ENCODE assay signal across 15 cellular contexts in genomic region chr3:127216415-127217261, GRCh38.
A peak's percentile ranks its signal among the peaks of the same experiment; 100 is the strongest.
DNase-seq lines count a peak whose midpoint lies in the region; ATAC-seq and TF ChIP-seq lines count a peak whose summit lies in the region.
"Had no signal": no experiment of that assay in that cellular context is flagged by ENCODE, and none has a peak within 500 bp of the region (broad histone marks: within the 10 kb centered on the region; RNA-seq: fewer than 3 reads in every experiment).

No MANE protein-coding gene starts in this region.

- peaks cover 52% of the 10 kb centered on the region for H3K4me1 ChIP-seq in DND-41 (ENCODE audit: insufficient read depth, low read length)

- no peak overlapping the region for H3K9ac ChIP-seq in DND-41 (ENCODE audit: low read depth, low read length)

- no peak overlapping the region for H3K4me2 ChIP-seq in DND-41 (ENCODE audit: insufficient read depth, low read length)

- TF ChIP-seq CTCF in DND-41 (IDR thresholded peaks at IDR 0.05; ENCODE audit: borderline replicate concordance, extremely low read depth, low read length, poor library complexity, severe bottlenecking) = no peak

- peak; percentile 28; the same call in 2 of the 3 replicates for ATAC-seq in DND-41 (ENCODE audit: insufficient read depth, low read depth)
- peak; percentile 57 for ATAC-seq in GM19035 (IDR thresholded peaks at IDR 0.05; ENCODE audit: unreplicated experiment)
- peak; percentile 66 for ATAC-seq in HG03378 (IDR thresholded peaks at IDR 0.05; ENCODE audit: unreplicated experiment)

- H3K79me2 ChIP-seq in DND-41 (ENCODE audit: insufficient read depth, low read length) = no peaks in the 10 kb centered on the region

- no peak overlapping the region for H2AFZ ChIP-seq in DND-41 (ENCODE audit: low read depth, low read length)

- no peaks in the 10 kb centered on the region for H3K36me3 ChIP-seq in DND-41 (ENCODE audit: insufficient read depth, low read length)
- H3K36me3 ChIP-seq: ovary had no signal

- no peak overlapping the region for H3K4me3 ChIP-seq in DND-41 (ENCODE audit: low read depth in 1 of 2, low read length in 2 of 2)
- H3K4me3 ChIP-seq: ovary had no signal

- no peaks in the 10 kb centered on the region for H3K9me3 ChIP-seq in DND-41 (ENCODE audit: insufficient read depth, low read length, severe bottlenecking)
- H3K9me3 ChIP-seq: ovary had no signal

- H3K27ac ChIP-seq in DND-41 (ENCODE audit: low read length) = peak overlapping the region; percentile 55
- H3K27ac ChIP-seq: ovary had no signal

- no peak for DNase-seq in DND-41
- DNase-seq in ecto neural progenitor cell (ENCODE audit: low spot score) = peak; percentile 20
- no peak for DNase-seq in central memory CD4-positive, alpha-beta T cell
- DNase-seq in RPMI8226 = no peak
- DNase-seq in activated CD4-positive, alpha-beta T cell treated with anti-CD3 and anti-CD28 coated beads, Interleukin-2, amount 50 U/mL, for 48 hours = no peak
- DNase-seq in stimulated activated CD4-positive, alpha-beta T cell treated with anti-CD3 and anti-CD28 coated beads, Interleukin-12 subunit alpha, Interleukin-12 subunit beta, amount 100 ng/mL, for 4 hours = no peak
- DNase-seq: activated CD4-positive, alpha-beta T cell treated with anti-CD3 and anti-CD28 coated beads, Interleukin-2, amount 10 ng/mL, durations not matched to agents 24 days and 14 days; activated effector memory CD4-positive, alpha-beta T cell treated with anti-CD3 and anti-CD28 coated beads, Interleukin-2, amount 50 U/mL, for 16 hours; DMS153; midbrain; NCI-H2171 treated with DMSO at 0.1 percent for 48 hours; T-helper 1 cell had no signal

- H4K20me1 ChIP-seq in DND-41 (ENCODE audit: insufficient read depth, low read length) = no peaks in the 10 kb centered on the region

- no peaks in the 10 kb centered on the region for H3K27me3 ChIP-seq in DND-41 (ENCODE audit: insufficient read depth, low read length, poor library complexity)
- H3K27me3 ChIP-seq: ovary had no signal
